Comparison of ENCODE assay signal across 20 cellular contexts in genomic region chr11:12585861-12586260, GRCh38.
DNase-seq lines count a peak whose midpoint lies in the region; ATAC-seq lines count a peak whose summit lies in the region.
"Had no signal": no experiment of that assay in that cellular context is flagged by ENCODE, and none has a peak within 500 bp of the region (broad histone marks: within the 10 kb centered on the region; RNA-seq: fewer than 3 reads in every experiment).

No MANE protein-coding gene starts in this region.

- no peaks in the 10 kb centered on the region for H3K36me3 ChIP-seq in MG63
- H3K36me3 ChIP-seq: esophagus muscularis mucosa, gastroesophageal sphincter, sigmoid colon, transverse colon had no signal

- DNase-seq in LHCN-M2 (ENCODE audit: low read depth) (peak; percentile 19), NCI-H2029 (lab: John Stamatoyannopoulos, UW) (peak; percentile 78), RPMI7951 (ENCODE audit: low read depth) (peak; percentile 38), left lobe of liver (ENCODE audit: low spot score) (peak; percentile 78), MG63 (no peak), NCI-H2107 (lab: John Stamatoyannopoulos, UW) (no peak)
- DNase-seq in activated CD4-positive, alpha-beta T cell treated with anti-CD3 and anti-CD28 coated beads for 4 hours, result no peak
- DNase-seq: activated CD4-positive, alpha-beta T cell treated with anti-CD3 and anti-CD28 coated beads, Interleukin-2, amount 10 ng/mL, durations not matched to agents 24 days and 14 days; activated CD8-positive, alpha-beta memory T cell treated with anti-CD3 and anti-CD28 coated beads, Interleukin-2, amount 10 ng/mL, durations not matched to agents 7 days and 5 days; activated naive CD4-positive, alpha-beta T cell treated with anti-CD3 and anti-CD28 coated beads for 36 hours; activated T-cell treated with anti-CD3 and anti-CD28 coated beads, Interleukin-2, amount 50 U/mL, for 72 hours; cortex of kidney; endodermal cell; NCI-H1930; NCI-H524 treated with DMSO at 0.1 percent for 48 hours; sigmoid colon; transverse colon had no signal

- peak; percentile 98 for ATAC-seq in left lobe of liver
- ATAC-seq: activated CD8-positive, alpha-beta memory T cell treated with anti-CD3 and anti-CD28 coated beads, Interleukin-2, amount 10 ng/mL, durations not matched to agents 7 days and 5 days; activated T-cell treated with anti-CD3 and anti-CD28 coated beads, Interleukin-2, amount 50 U/mL, for 72 hours; gastroesophageal sphincter; SK-N-SH treated with all-trans-retinoic acid at 6 μM for 48 hours had no signal

- H3K9me3 ChIP-seq in MG63, result no peaks in the 10 kb centered on the region
- H3K9me3 ChIP-seq: esophagus muscularis mucosa, gastroesophageal sphincter, sigmoid colon, transverse colon had no signal

- no peaks in the 10 kb centered on the region for H3K27me3 ChIP-seq in MG63
- H3K27me3 ChIP-seq: esophagus muscularis mucosa, gastroesophageal sphincter, sigmoid colon, transverse colon had no signal

- H3K4me3 ChIP-seq in MG63, result no peak overlapping the region
- H3K4me3 ChIP-seq: esophagus muscularis mucosa, gastroesophageal sphincter, sigmoid colon, transverse colon had no signal

Comparison
In these comparisons a context has a peak if more than half of its experiments do, and no peak if none do; other contexts are left out.
1. DNase-seq: peak in LHCN-M2 (single experiment), NCI-H2029 (single experiment), RPMI7951 (single experiment) and left lobe of liver (single experiment); none in activated CD4-positive, alpha-beta T cell treated with anti-CD3 and anti-CD28 coated beads for 4 hours (0 of 2), MG63 (single experiment) and NCI-H2107 (single experiment).